ENCODE assay signal across 32 cellular contexts in genomic region chr11:69190796-69191536, GRCh38. TPM values are rescaled to one million over a fixed set of nuclear protein-coding genes. Genes with fewer than 3 reads are reported as not detected.
"Had no signal": no experiment of that assay in that cellular context is flagged by ENCODE, and none has a peak within 500 bp of the region (broad histone marks: within the 10 kb centered on the region; RNA-seq: fewer than 3 reads in every experiment).

No MANE protein-coding gene starts in this region.

- H3K9me3 ChIP-seq: neutrophil, psoas muscle, suprapubic skin, testis, transverse colon, upper lobe of right lung, uterus had no signal

- H3K9ac ChIP-seq: neural progenitor cell, parathyroid adenoma had no signal

- H3K36me3 Mint-ChIP-seq: natural killer cell treated with Interleukin-12 subunit alpha and Interleukin-12 subunit beta and Interleukin-15 and Interleukin-18, amount 100 ng/mL, for 72 hours had no signal

- H3K27ac ChIP-seq: neural progenitor cell, neutrophil, ovary, parathyroid adenoma, psoas muscle, skin epidermis, spleen, suprapubic skin, testis, tibial artery, transverse colon, upper lobe of right lung, uterus had no signal

- H3K4me2 ChIP-seq: neural progenitor cell, smooth muscle cell had no signal

- H3K27me3 Mint-ChIP-seq: stimulated activated naive CD8-positive, alpha-beta T cell treated with anti-CD3 and anti-CD28 coated beads, Interleukin-15, amount 100 ng/mL, for 72 hours; type B pancreatic cell had no signal

- H3K4me1 Mint-ChIP-seq: naive B cell; stimulated activated memory B cell treated with anti-CD40 and anti-IgM and Interleukin-4, amounts not matched to agents 10 μg/mL and 1 μg/mL and 100 μg/mL, for 72 hours; stimulated activated naive CD8-positive, alpha-beta T cell treated with anti-CD3 and anti-CD28 coated beads, Interleukin-15, amount 100 ng/mL, for 72 hours had no signal

- H3K27me3 ChIP-seq: neural progenitor cell, neutrophil, ovary, spleen, testis, transverse colon, upper lobe of right lung, uterus had no signal

- H3K27ac Mint-ChIP-seq: naive B cell; natural killer cell treated with Interleukin-12 subunit alpha and Interleukin-12 subunit beta and Interleukin-15 and Interleukin-18, amount 100 ng/mL, for 72 hours; neural progenitor cell; progenitor cell of endocrine pancreas; stimulated activated memory B cell treated with anti-CD40 and anti-IgM and Interleukin-4, amounts not matched to agents 10 μg/mL and 1 μg/mL and 100 μg/mL, for 72 hours; type B pancreatic cell had no signal

- H3K4me3 ChIP-seq: neural progenitor cell, ovary, psoas muscle, skin epidermis, smooth muscle cell, spleen, suprapubic skin, testis, tibial artery, transverse colon, upper lobe of right lung, uterus had no signal

- H3K4me3 Mint-ChIP-seq: naive B cell; naive thymus-derived CD8-positive, alpha-beta T cell; natural killer cell treated with Interleukin-12 subunit alpha and Interleukin-12 subunit beta and Interleukin-15 and Interleukin-18, amount 100 ng/mL, for 72 hours; neural progenitor cell; stimulated activated memory B cell treated with anti-CD40 and anti-IgM and Interleukin-4, amounts not matched to agents 10 μg/mL and 1 μg/mL and 100 μg/mL, for 72 hours; stimulated activated naive CD8-positive, alpha-beta T cell treated with anti-CD3 and anti-CD28 coated beads, Interleukin-15, amount 100 ng/mL, for 72 hours; type B pancreatic cell had no signal

- H2AFZ ChIP-seq: neural progenitor cell, parathyroid adenoma had no signal

- H3K79me2 ChIP-seq: parathyroid adenoma had no signal

- ATAC-seq: naive thymus-derived CD8-positive, alpha-beta T cell; natural killer cell treated with Interleukin-12 subunit alpha and Interleukin-12 subunit beta and Interleukin-15 and Interleukin-18, amount 100 ng/mL, for 72 hours; psoas muscle; right cardiac atrium; sciatic nerve; stimulated activated memory B cell treated with anti-CD40 and anti-IgM and Interleukin-4, amounts not matched to agents 10 μg/mL and 1 μg/mL and 100 μg/mL, for 72 hours; stimulated activated naive CD8-positive, alpha-beta T cell treated with anti-CD3 and anti-CD28 coated beads, Interleukin-15, amount 100 ng/mL, for 72 hours; stimulated activated naive CD8-positive, alpha-beta T cell treated with anti-CD3 and anti-CD28 coated beads, Interleukin-15, Interleukin-2, amounts not matched to agents 100 U/mL and 50 U/mL, for 24 hours; upper lobe of right lung had no signal

- H3K4me1 ChIP-seq: parathyroid adenoma, psoas muscle, suprapubic skin, testis, tibial artery, transverse colon, upper lobe of right lung, uterus had no signal

- DNase-seq: naive B cell; naive thymus-derived CD8-positive, alpha-beta T cell; nucleus accumbens; ovary; psoas muscle; right cardiac atrium; spleen; stimulated activated CD4-positive, alpha-beta T cell treated with anti-CD3 and anti-CD28 coated beads, Interleukin-12 subunit alpha, Interleukin-12 subunit beta, amount 100 ng/mL, for 4 hours; stimulated activated CD4-positive, alpha-beta T cell treated with anti-CD3 and anti-CD28 coated beads, Interleukin-1b, Interleukin-23, amount 100 ng/mL, for 48 hours; stimulated activated CD4-positive, alpha-beta T cell treated with anti-CD3 and anti-CD28 coated beads, Interleukin-4, amount 100 ng/mL, for 1 hour; stimulated activated CD4-positive, alpha-beta T cell treated with anti-CD3 and anti-CD28 coated beads, Interleukin-4, amount 100 ng/mL, for 4 hours; stimulated activated CD8-positive, alpha-beta memory T cell treated with anti-CD3 and anti-CD28 coated beads, Interleukin-4, amount 100 ng/mL, for 48 hours; stimulated activated naive CD4-positive, alpha-beta T cell; stimulated activated naive CD8-positive, alpha-beta T cell treated with anti-CD3 and anti-CD28 coated beads, Interleukin-15, amount 100 ng/mL, for 72 hours; stimulated activated naive CD8-positive, alpha-beta T cell treated with anti-CD3 and anti-CD28 coated beads, Interleukin-15, Interleukin-2, amounts not matched to agents 100 U/mL and 50 U/mL, for 24 hours; substantia nigra; testis; tibial artery; transverse colon; upper lobe of right lung; uterus had no signal

- H3K36me3 ChIP-seq: neural progenitor cell, neutrophil, ovary, spleen, suprapubic skin, transverse colon, upper lobe of right lung, uterus had no signal

RNA-seq across cellular contexts. Expression of gene SMIM38, which starts 35.2 kb away (rescaled TPM):
- total RNA-seq: upper lobe of right lung had no signal
- polyA plus RNA-seq: smooth muscle cell had no signal
